Comparison of ENCODE assay signal across 26 cellular contexts in genomic region chr17:61448042-61448441, GRCh38. TPM values are rescaled to one million over a fixed set of nuclear protein-coding genes. Genes with fewer than 3 reads are reported as not detected.
"Had no signal": no experiment of that assay in that cellular context is flagged by ENCODE, and none has a peak within 500 bp of the region (broad histone marks: within the 10 kb centered on the region; RNA-seq: fewer than 3 reads in every experiment).

No MANE protein-coding gene starts in this region.

- DNase-seq: colonic mucosa; cortex of kidney; effector CD4-positive, alpha-beta T cell; effector memory CD4-positive, alpha-beta T cell; esophagus squamous epithelium; foreskin fibroblast; foreskin melanocyte; gastrocnemius medialis; glutamatergic neuron; heart right ventricle; hippocampal formation; left cardiac atrium; left lung; left ventricle myocardium superior; lower lobe of right lung; mesendoderm; midbrain; naive thymus-derived CD4-positive, alpha-beta T cell had no signal

- H3K4me1 ChIP-seq: colonic mucosa had no signal

- FAIRE-seq: endothelial cell of umbilical vein, islet of Langerhans, keratinocyte had no signal

- H3K4me3 ChIP-seq: colonic mucosa, esophagus squamous epithelium, gastrocnemius medialis, heart right ventricle, left lung, lower lobe of right lung had no signal

- H3K9me3 ChIP-seq: colonic mucosa, esophagus squamous epithelium, gastrocnemius medialis, heart right ventricle, left lung, lower lobe of right lung had no signal

- H3K36me3 ChIP-seq: colonic mucosa, esophagus squamous epithelium, gastrocnemius medialis, heart right ventricle, left lung, lower lobe of right lung had no signal

- H3K27ac ChIP-seq: colonic mucosa, esophagus squamous epithelium, gastrocnemius medialis, heart right ventricle, left lung, lower lobe of right lung had no signal

- ATAC-seq: gastrocnemius medialis; heart right ventricle; left cardiac atrium; left lung; left ventricle myocardium superior; lower lobe of right lung; naive thymus-derived CD4-positive, alpha-beta T cell had no signal

RNA-seq across cellular contexts. Expression of gene TBX4, which starts 4.2 kb away (rescaled TPM):
- total RNA-seq: colonic mucosa; dermis microvascular lymphatic vessel endothelial cell; endothelial cell of umbilical vein; epithelial cell of proximal tubule; esophagus squamous epithelium; gastrocnemius medialis; glomerular endothelial cell; heart right ventricle; kidney epithelial cell; left cardiac atrium; left ventricle myocardium superior; lung microvascular endothelial cell; naive thymus-derived CD4-positive, alpha-beta T cell had no signal
- polyA plus RNA-seq: endothelial cell of umbilical vein; naive thymus-derived CD4-positive, alpha-beta T cell had no signal

RNA-seq across cellular contexts. Expression of gene TBX2, which starts 48.4 kb away (rescaled TPM):
- total RNA-seq: dermis microvascular lymphatic vessel endothelial cell; endothelial cell of umbilical vein; naive thymus-derived CD4-positive, alpha-beta T cell had no signal
- polyA plus RNA-seq: endothelial cell of umbilical vein; keratinocyte; naive thymus-derived CD4-positive, alpha-beta T cell had no signal
